In the genomic region with DNA sequence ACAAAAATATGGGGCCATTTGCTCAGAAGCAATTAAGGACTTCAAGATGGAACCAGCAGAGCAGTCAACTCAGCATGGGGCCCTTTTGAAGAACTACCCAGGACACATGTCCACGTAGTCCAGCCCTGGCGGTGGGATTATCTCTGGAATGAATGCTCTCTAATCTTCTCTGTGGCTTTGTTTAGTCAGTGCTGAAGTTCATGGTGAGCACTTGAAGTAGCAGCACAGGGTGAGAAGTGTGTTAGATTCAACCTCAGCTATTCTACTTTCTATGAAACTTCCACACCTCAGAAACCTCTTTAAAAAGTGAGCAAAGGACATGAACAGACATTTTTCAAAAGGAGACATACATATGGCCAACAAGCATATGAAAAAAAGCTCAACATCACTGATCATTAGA, we compare ENCODE assay signal across 18 cellular contexts.
"Had no signal": no experiment of that assay in that cellular context is flagged by ENCODE, and none has a peak within 500 bp of the region (broad histone marks: within the 10 kb centered on the region; RNA-seq: fewer than 3 reads in every experiment).

No MANE protein-coding gene starts in this region.

- H3K4me3 ChIP-seq: body of pancreas, esophagus squamous epithelium, lung, sigmoid colon had no signal

- DNase-seq: activated CD4-positive, alpha-beta memory T cell treated with anti-CD3 and anti-CD28 coated beads, Interleukin-2, amount 10 ng/mL, durations not matched to agents 7 days and 5 days; activated CD4-positive, alpha-beta T cell treated with anti-CD3 and anti-CD28 coated beads for 4 hours; activated CD8-positive, alpha-beta memory T cell treated with anti-CD3 and anti-CD28 coated beads, Interleukin-2, amount 10 ng/mL, durations not matched to agents 7 days and 5 days; activated naive CD4-positive, alpha-beta T cell; activated naive CD8-positive, alpha-beta T cell treated with anti-CD3 and anti-CD28 coated beads for 36 hours; activated T-cell treated with anti-CD3 and anti-CD28 coated beads, Interleukin-2, amount 50 U/mL, for 1 hour; amygdala; body of pancreas; caudate nucleus; effector memory CD8-positive, alpha-beta T cell; esophagus squamous epithelium; left colon; sigmoid colon; stimulated activated naive B cell treated with anti-CD40 and anti-IgM and Interleukin-4, amounts not matched to agents 10 μg/mL and 1 μg/mL and 100 μg/mL, for 72 hours had no signal

- H3K27ac ChIP-seq: body of pancreas, esophagus squamous epithelium, parathyroid adenoma, sigmoid colon had no signal

- H2AFZ ChIP-seq: parathyroid adenoma had no signal

- H3K27me3 ChIP-seq: body of pancreas, esophagus squamous epithelium, sigmoid colon had no signal

- H3K9ac ChIP-seq: parathyroid adenoma had no signal

- H3K4me1 ChIP-seq: parathyroid adenoma had no signal

- ATAC-seq: activated CD8-positive, alpha-beta memory T cell treated with anti-CD3 and anti-CD28 coated beads, Interleukin-2, amount 10 ng/mL, durations not matched to agents 7 days and 5 days; activated T-helper 17 cell treated with anti-CD3 and anti-CD28 coated beads, Interleukin-2, amount 50 U/mL, for 72 hours; body of pancreas; effector memory CD8-positive, alpha-beta T cell; left colon; stimulated activated naive B cell treated with anti-CD40 and anti-IgM and Interleukin-4, amounts not matched to agents 10 μg/mL and 1 μg/mL and 100 μg/mL, for 72 hours; WTC11 had no signal

- H3K9me3 ChIP-seq: body of pancreas, esophagus squamous epithelium, sigmoid colon had no signal

- H3K36me3 ChIP-seq: esophagus squamous epithelium, sigmoid colon had no signal
